In genomic region chr5:22557251-22557650, GRCh38 we compare ENCODE assay signal across 6 cellular contexts.
"Had no signal": no experiment of that assay in that cellular context is flagged by ENCODE, and none has a peak within 500 bp of the region (broad histone marks: within the 10 kb centered on the region; RNA-seq: fewer than 3 reads in every experiment).

No MANE protein-coding gene starts in this region.

- ATAC-seq: GM23338 had no signal

- FAIRE-seq: H1, HTR-8/SVneo had no signal

- DNase-seq: H9, HCEC 1CT, IMR-90 had no signal

- H3K4me3 ChIP-seq: GM23338 had no signal
